12 cellular contexts compared by ENCODE assay signal in genomic region chr22:38088723-38089473, GRCh38. TPM values are rescaled to one million over a fixed set of nuclear protein-coding genes. Genes with fewer than 3 reads are reported as not detected.
DNase-seq lines count a peak whose midpoint lies in the region; ATAC-seq and TF ChIP-seq lines count a peak whose summit lies in the region.
"Had no signal": no experiment of that assay in that cellular context is flagged by ENCODE, and none has a peak within 500 bp of the region (broad histone marks: within the 10 kb centered on the region; RNA-seq: fewer than 3 reads in every experiment).

No MANE protein-coding gene starts in this region.

- peaks cover 9% of the 10 kb centered on the region; the same call in 1 of the 2 replicates for H3F3A ChIP-seq in GM23248 (ENCODE audit: insufficient read depth)

- H3K79me2 ChIP-seq in GM23248 (ENCODE audit: insufficient read depth), result no peaks in the 10 kb centered on the region

- TF ChIP-seq CTCF in breast epithelium (IDR thresholded peaks at IDR 0.05), result no peak

- peak; percentile 54 for ATAC-seq in left ventricle myocardium superior
- ATAC-seq in GM21786 (IDR thresholded peaks at IDR 0.05; ENCODE audit: unreplicated experiment), result no peak
- ATAC-seq in GM18505 (IDR thresholded peaks at IDR 0.05; ENCODE audit: unreplicated experiment), result no peak

- peak overlapping the region; percentile 70 for H3K9ac ChIP-seq in GM23248

- H3K36me3 ChIP-seq in GM23248 (ENCODE audit: low read depth) (no peaks in the 10 kb centered on the region), breast epithelium (no peaks in the 10 kb centered on the region)
- H3K36me3 ChIP-seq: SJCRH30 had no signal

- H3K27ac ChIP-seq in GM23248 (no peak overlapping the region), breast epithelium (no peak overlapping the region), skin epidermis (peak overlapping the region in 2 of 21 experiments; percentile 26 to 47)
- H3K27ac ChIP-seq: SJCRH30 had no signal

- H3K27me3 ChIP-seq in GM23248 (replicated peaks; ENCODE audit: insufficient read depth) (no peaks in the 10 kb centered on the region), breast epithelium (peaks cover 0 to 4% of the 10 kb centered on the region in 2 donors)
- H3K27me3 ChIP-seq: SJCRH30 had no signal

- in situ Hi-C loops in GM23248 (cut with MboI), result no loop called here

- no peaks in the 10 kb centered on the region for H4K20me1 ChIP-seq in GM23248 (ENCODE audit: insufficient read depth)

- H3K9me2 ChIP-seq in GM23248 (ENCODE audit: insufficient read depth), result no peaks in the 10 kb centered on the region

- intact Hi-C loops in breast epithelium (cut with DNase I; ENCODE audit: low total_unique reads), result no loop called here
- intact Hi-C loops in left ventricle myocardium superior (cut with micrococcal nuclease), result no loop called here

- no peaks in the 10 kb centered on the region for H3K4me1 ChIP-seq in GM23248 (ENCODE audit: insufficient read depth)
- H3K4me1 ChIP-seq in breast epithelium, result peaks cover 0 to 5% of the 10 kb centered on the region in 2 donors

- peak overlapping the region; percentile 71 for H2AFZ ChIP-seq in GM23248

- DNase-seq in GM23248 (peak; percentile 70), breast epithelium (ENCODE audit: low spot score in 2 of 2) (no peak), left ventricle myocardium superior (no peak), D341Med (ENCODE audit: low spot score) (no peak), COR-L47 (lab: John Stamatoyannopoulos, UW) (no peak)
- DNase-seq: NCI-H524 treated with DMSO at 0.1 percent for 48 hours, SJCRH30 had no signal

- H3K4me3 ChIP-seq in GM23248, result peak overlapping the region; percentile 75
- H3K4me3 ChIP-seq in breast epithelium, result peak overlapping the region; percentile 23 to 66 (median 43)
- H3K4me3 ChIP-seq in skin epidermis, result peak overlapping the region in 6 of 7 experiments; percentile 1 to 27 (median 12)
- H3K4me3 ChIP-seq: SJCRH30 had no signal

- WGBS in GM23248 (ENCODE audit: low coverage in 1 of 2, low lambda C conversion rate in 2 of 2, missing lambda C conversion rate in 2 of 2), 2 experiments, result 4 to 8% methylated on average over 39 to 57 of the region's 80 CpGs

- peak overlapping the region; percentile 82 for H3K4me2 ChIP-seq in GM23248 (ENCODE audit: unreplicated experiment)

- TF ChIP-seq POLR2A in breast epithelium (IDR thresholded peaks at IDR 0.05) (no peak), GM18505 (IDR thresholded peaks at IDR 0.05; ENCODE audit: borderline replicate concordance, extremely low read depth, insufficient read depth, insufficient read length) (no peak)

- H3K9me3 ChIP-seq in GM23248 (ENCODE audit: low read depth), result no peaks in the 10 kb centered on the region
- no peaks in the 10 kb centered on the region for H3K9me3 ChIP-seq in breast epithelium
- H3K9me3 ChIP-seq: SJCRH30 had no signal

RNA-seq across cellular contexts. Expression of gene SLC16A8, which starts 4.9 kb away (rescaled TPM):
- total RNA-seq in GM23248 (2014; rRNA removed; shearing (Covaris generic)), result 0.51 and 1.4 TPM in 2 replicates
- 0.52 and 1.3 TPM in 2 replicates for polyA plus RNA-seq in GM23248 (2016; fragmentation: Nextera tagmentation; extraction: Ambion mirVana)
- 1 to 10 TPM in 1 of 3 donors, under 1 TPM in 1, not detected in 1; 0.33 to 1.3 TPM for total RNA-seq in breast epithelium
- not detected for total RNA-seq in left ventricle myocardium superior
- total RNA-seq: mononuclear cell, renal cortical epithelial cell had no signal

RNA-seq across cellular contexts. Expression of gene BAIAP2L2, which starts 21.6 kb away (rescaled TPM):
- total RNA-seq in GM23248 (2014; rRNA removed; shearing (Covaris generic)), result 12.6 and 24.3 TPM in 2 replicates
- polyA plus RNA-seq in GM23248 (2016; fragmentation: Nextera tagmentation; extraction: Ambion mirVana), result 13.2 and 13.4 TPM in 2 replicates
- total RNA-seq in breast epithelium (1 to 10 TPM in 2 of 3 donors, under 1 TPM in 1; 0.80 to 1.3 (median 1.0) TPM), left ventricle myocardium superior (0.15 TPM)
- total RNA-seq: SJCRH30 had no signal

RNA-seq across cellular contexts. Expression of gene PICK1, which starts 31.7 kb away (rescaled TPM):
- total RNA-seq in GM23248 (2014; rRNA removed; shearing (Covaris generic)), result 12.4 and 14.4 TPM in 2 replicates
- 8.1 and 8.4 TPM in 2 replicates for polyA plus RNA-seq in GM23248 (2016; fragmentation: Nextera tagmentation; extraction: Ambion mirVana)
- 10 to 100 TPM; 42.0 to 61.3 (median 49.9) TPM for total RNA-seq in breast epithelium
- 26.5 TPM for total RNA-seq in left ventricle myocardium superior

Comparison
In these comparisons a context has a peak if more than half of its experiments do, and no peak if none do; other contexts are left out.
1. H3K4me3 ChIP-seq: peak in every context shown above with its lines; median percentile 75 in GM23248; 43 in breast epithelium; 12 in skin epidermis.